Comparison of ENCODE assay signal across 13 cellular contexts in the genomic region with DNA sequence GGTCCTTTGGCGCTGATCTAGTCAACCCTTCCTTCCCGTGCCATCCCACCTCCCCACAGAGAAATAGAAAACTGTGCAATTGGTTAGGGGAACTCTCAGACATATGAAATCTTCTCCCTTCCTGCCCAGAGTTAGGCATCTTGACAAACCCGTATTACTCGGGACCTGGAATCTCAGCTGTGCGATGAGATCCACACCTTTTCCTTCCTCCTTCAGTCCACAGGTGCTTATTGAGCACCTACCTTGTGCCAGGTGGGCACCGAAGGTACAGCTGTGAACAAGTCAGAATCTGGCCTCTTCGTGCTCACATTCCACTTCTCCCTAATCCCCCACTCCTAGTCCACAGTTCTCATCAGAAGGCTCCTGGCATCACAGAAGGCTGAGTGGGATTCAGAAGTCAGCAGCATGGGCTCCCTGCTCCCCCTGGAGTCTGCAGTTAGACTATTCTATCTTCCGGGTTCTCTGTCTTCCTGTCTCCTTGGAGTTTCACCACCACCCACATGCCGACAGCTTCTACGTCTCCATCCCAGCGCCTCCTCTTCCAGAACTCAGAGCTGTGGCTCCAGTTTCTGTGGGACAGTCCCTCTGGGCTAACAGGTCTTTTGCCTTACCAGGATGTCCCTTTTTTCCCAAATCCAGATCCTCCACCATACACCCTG. TPM values are rescaled to one million over a fixed set of nuclear protein-coding genes. Genes with fewer than 3 reads are reported as not detected.
DNase-seq lines count a peak whose midpoint lies in the region; TF ChIP-seq lines count a peak whose summit lies in the region.
"Had no signal": no experiment of that assay in that cellular context is flagged by ENCODE, and none has a peak within 500 bp of the region (broad histone marks: within the 10 kb centered on the region; RNA-seq: fewer than 3 reads in every experiment).

No MANE protein-coding gene starts in this region.

- intact Hi-C loops in vagina (cut with DNase I) = loop anchor here (5.0 kb wide), 2 partner anchors 81 to 121 kb away; no protein-coding TSS in a partner anchor

- H3K4me3 ChIP-seq in MM.1S (ENCODE audit: low read length) (no peak overlapping the region), vagina (no peak overlapping the region)
- H3K4me3 ChIP-seq: upper lobe of left lung had no signal

- no peak for TF ChIP-seq POLR2A in vagina (IDR thresholded peaks at IDR 0.05)

- no peak overlapping the region for H3K27ac Mint-ChIP-seq in osteocyte (ENCODE audit: unreplicated experiment)
- H3K27ac Mint-ChIP-seq: CD4-positive, alpha-beta T cell had no signal

- H3K79me2 ChIP-seq in MM.1S (ENCODE audit: low read length) = no peaks in the 10 kb centered on the region

- no peak overlapping the region for H2AFZ ChIP-seq in MM.1S (ENCODE audit: low read length)

- no peaks in the 10 kb centered on the region for H3K9me3 Mint-ChIP-seq in osteocyte (ENCODE audit: unreplicated experiment)
- H3K9me3 Mint-ChIP-seq: CD4-positive, alpha-beta T cell had no signal

- no peaks in the 10 kb centered on the region for H4K20me1 ChIP-seq in MM.1S (ENCODE audit: insufficient read depth, low read length)

- H3K4me1 ChIP-seq in MM.1S (ENCODE audit: low read length) (no peaks in the 10 kb centered on the region), vagina (peaks cover 4% of the 10 kb centered on the region)

- H3K36me3 ChIP-seq in MM.1S (replicated peaks; ENCODE audit: insufficient read depth, low read length) (no peaks in the 10 kb centered on the region), vagina (no peaks in the 10 kb centered on the region)
- H3K36me3 ChIP-seq: upper lobe of left lung had no signal

- H3K27me3 ChIP-seq in MM.1S (replicated peaks; ENCODE audit: insufficient read depth, low read length) = peaks cover 45% of the 10 kb centered on the region
- H3K27me3 ChIP-seq in vagina = no peaks in the 10 kb centered on the region

- H3K9ac ChIP-seq in MM.1S (ENCODE audit: low read length) = no peak overlapping the region

- H3K9me3 ChIP-seq in MM.1S (replicated peaks; ENCODE audit: insufficient read depth, low read length) (no peaks in the 10 kb centered on the region), vagina (no peaks in the 10 kb centered on the region)
- H3K9me3 ChIP-seq: upper lobe of left lung had no signal

- peaks cover 57% of the 10 kb centered on the region for H3K27me3 Mint-ChIP-seq in osteocyte (ENCODE audit: unreplicated experiment)

- H3K36me3 Mint-ChIP-seq in osteocyte (ENCODE audit: unreplicated experiment) = no peaks in the 10 kb centered on the region

- H3K27ac ChIP-seq in angular gyrus (ENCODE audit: low read depth, low read length) = peak overlapping the region; percentile 4
- no peak overlapping the region for H3K27ac ChIP-seq in MM.1S (ENCODE audit: low read length)
- H3K27ac ChIP-seq in vagina = no peak overlapping the region
- H3K27ac ChIP-seq: upper lobe of left lung had no signal

- TF ChIP-seq CTCF in osteocyte (IDR thresholded peaks at IDR 0.05) (peak; percentile 10), MM.1S (IDR thresholded peaks at IDR 0.05; ENCODE audit: low read length) (no peak), vagina (IDR thresholded peaks at IDR 0.05) (peak in 1 of 3 experiments; percentile 1)

- no peaks in the 10 kb centered on the region for H3F3A ChIP-seq in MM.1S (ENCODE audit: insufficient read depth, low read length)

- DNase-seq in NOMO-1 treated with DMSO at 0.1 percent for 48 hours (lab: John Stamatoyannopoulos, UW; ENCODE audit: unreplicated experiment) = peak; percentile 14
- DNase-seq in NOMO-1 treated with dmso at 0.1 percent for 144 hours (lab: John Stamatoyannopoulos, UW; ENCODE audit: unreplicated experiment) = no peak
- DNase-seq in HT-29 (ENCODE audit: low spot score) = peak; percentile 46
- DNase-seq in osteocyte (ENCODE audit: extremely low spot score, unreplicated experiment) = no peak
- DNase-seq in MM.1S = no peak
- no peak for DNase-seq in vagina (ENCODE audit: extremely low spot score in 2 of 2)
- DNase-seq in NCI-H1694 treated with DMSO at 0.1 percent for 48 hours (lab: John Stamatoyannopoulos, UW) = no peak
- DNase-seq: NCI-H187 treated with DMSO at 0.1 percent for 48 hours, SIG-M5 had no signal

- H3K4me3 Mint-ChIP-seq in osteocyte (ENCODE audit: unreplicated experiment) = no peak overlapping the region
- H3K4me3 Mint-ChIP-seq: CD4-positive, alpha-beta T cell had no signal

- H3K4me2 ChIP-seq in MM.1S (ENCODE audit: low read depth, low read length) = no peak overlapping the region

- no peaks in the 10 kb centered on the region for H3K9me2 ChIP-seq in MM.1S (replicated peaks; ENCODE audit: insufficient read depth, low read length)

- no peaks in the 10 kb centered on the region for H3K4me1 Mint-ChIP-seq in osteocyte (ENCODE audit: unreplicated experiment)

RNA-seq across cellular contexts. Expression of a gene that starts 23.0 kb away (rescaled TPM):
- total RNA-seq in HT-29 (2014; rRNA removed; shearing (Covaris generic)) = not detected in 2 replicates
- total RNA-seq in osteocyte (not detected in 2 replicates), vagina (not detected)
- total RNA-seq: CD4-positive, alpha-beta T cell; omental fat pad; upper lobe of left lung had no signal

RNA-seq across cellular contexts. Expression of a gene that starts 38.8 kb away (rescaled TPM):
- 3.0 and 3.1 TPM in 2 replicates for total RNA-seq in HT-29 (2014; rRNA removed; shearing (Covaris generic))
- total RNA-seq in osteocyte = not detected in 2 replicates
- 0.25 TPM for total RNA-seq in vagina
- total RNA-seq: CD4-positive, alpha-beta T cell; omental fat pad; upper lobe of left lung had no signal

Comparison
In these comparisons a context has a peak if more than half of its experiments do, and no peak if none do; other contexts are left out.
1. DNase-seq: peak in NOMO-1 treated with DMSO at 0.1 percent for 48 hours (single experiment) and HT-29 (single experiment); none in NOMO-1 treated with dmso at 0.1 percent for 144 hours (single experiment), osteocyte (single experiment), MM.1S (single experiment), vagina (0 of 2) and NCI-H1694 treated with DMSO at 0.1 percent for 48 hours (single experiment).